12 cellular contexts compared by ENCODE assay signal in genomic region chr6:111812080-111813038, GRCh38.
DNase-seq lines count a peak whose midpoint lies in the region; ATAC-seq lines count a peak whose summit lies in the region.
"Had no signal": no experiment of that assay in that cellular context is flagged by ENCODE, and none has a peak within 500 bp of the region (broad histone marks: within the 10 kb centered on the region; RNA-seq: fewer than 3 reads in every experiment).

No MANE protein-coding gene starts in this region.

- no peak overlapping the region for H4K8ac ChIP-seq in mesenchymal stem cell (ENCODE audit: low read length)

- H3K9me3 Mint-ChIP-seq in activated T-helper 1 cell treated with anti-CD3 and anti-CD28 coated beads, Interleukin-12 subunit alpha, Interleukin-12 subunit beta, Interleukin-2, Interleukin-4 antibody, amounts not matched to agents 30 ng/mL and 10 ng/mL and 1 ng/mL, durations not matched to agents 14 hours and 24 hours and 36 hours, result no peaks in the 10 kb centered on the region

- ATAC-seq in HG03135 (IDR thresholded peaks at IDR 0.05; ENCODE audit: unreplicated experiment), result no peak
- ATAC-seq: left colon had no signal

- H3K4ac ChIP-seq in mesenchymal stem cell (ENCODE audit: low read depth in 1 of 2, low read length in 2 of 2), result peak overlapping the region in 1 of 2 experiments; percentile 73

- 87% methylated on average over 5 of the region's 8 CpGs for WGBS in mesenchymal stem cell

- H2AFZ ChIP-seq in mesenchymal stem cell (ENCODE audit: low read depth, low read length), result no peak overlapping the region

- no peak overlapping the region for H3K14ac ChIP-seq in mesenchymal stem cell (ENCODE audit: low read length in 2 of 2)

- no peak overlapping the region for H3K4me2 ChIP-seq in mesenchymal stem cell (ENCODE audit: low read length, poor library complexity, severe bottlenecking)

- H3K27me3 Mint-ChIP-seq in activated T-helper 1 cell treated with anti-CD3 and anti-CD28 coated beads, Interleukin-12 subunit alpha, Interleukin-12 subunit beta, Interleukin-2, Interleukin-4 antibody, amounts not matched to agents 30 ng/mL and 10 ng/mL and 1 ng/mL, durations not matched to agents 14 hours and 24 hours and 36 hours (ENCODE audit: insufficient read depth), result no peaks in the 10 kb centered on the region

- H3K27ac Mint-ChIP-seq in activated T-helper 1 cell treated with anti-CD3 and anti-CD28 coated beads, Interleukin-12 subunit alpha, Interleukin-12 subunit beta, Interleukin-2, Interleukin-4 antibody, amounts not matched to agents 30 ng/mL and 10 ng/mL and 1 ng/mL, durations not matched to agents 14 hours and 24 hours and 36 hours, result peak overlapping the region; percentile 95

- no peak overlapping the region for H4K91ac ChIP-seq in mesenchymal stem cell (ENCODE audit: low read length)

- no peak overlapping the region for H3K23ac ChIP-seq in mesenchymal stem cell (ENCODE audit: low read length in 2 of 2)

- H3K4me1 ChIP-seq in mesenchymal stem cell (ENCODE audit: control insufficient read depth, insufficient read depth, low read depth, low read length), result peaks cover 12% of the 10 kb centered on the region

- peaks cover 74% of the 10 kb centered on the region for H3K4me1 Mint-ChIP-seq in activated T-helper 1 cell treated with anti-CD3 and anti-CD28 coated beads, Interleukin-12 subunit alpha, Interleukin-12 subunit beta, Interleukin-2, Interleukin-4 antibody, amounts not matched to agents 30 ng/mL and 10 ng/mL and 1 ng/mL, durations not matched to agents 14 hours and 24 hours and 36 hours (ENCODE audit: low read depth)

- no peaks in the 10 kb centered on the region for H3K9me3 ChIP-seq in mesenchymal stem cell (ENCODE audit: control insufficient read depth, low read length)
- H3K9me3 ChIP-seq: sigmoid colon had no signal

- no peak overlapping the region for H2BK120ac ChIP-seq in mesenchymal stem cell (ENCODE audit: low read depth, low read length)

- DNase-seq in D341Med (ENCODE audit: low spot score) (peak; percentile 63), LoVo (ENCODE audit: low spot score) (peak; percentile 38), mesenchymal stem cell (no peak), NCI-H1930 (lab: John Stamatoyannopoulos, UW) (no peak), SIG-M5 treated with dmso at 0.1 percent for 504 hours (lab: John Stamatoyannopoulos, UW; ENCODE audit: unreplicated experiment) (no peak), AML-193 (lab: John Stamatoyannopoulos, UW) (no peak)
- no peak for DNase-seq in activated T-helper 1 cell treated with anti-CD3 and anti-CD28 coated beads, Interleukin-12 subunit alpha, Interleukin-12 subunit beta, Interleukin-2, Interleukin-4 antibody, amounts not matched to agents 30 ng/mL and 10 ng/mL and 1 ng/mL, durations not matched to agents 14 hours and 24 hours and 36 hours (ENCODE audit: low spot score)
- DNase-seq: H7, left colon, NCI-H2029 treated with DMSO at 0.1 percent for 48 hours, sigmoid colon had no signal

- H3K36me3 ChIP-seq in mesenchymal stem cell (ENCODE audit: control insufficient read depth in 1 of 2, insufficient read depth in 2 of 2, low read depth in 1 of 2, low read length in 2 of 2), result peaks cover 0 to 30% of the 10 kb centered on the region in 2 experiments
- H3K36me3 ChIP-seq: sigmoid colon had no signal

- intact Hi-C loops in activated T-helper 1 cell treated with anti-CD3 and anti-CD28 coated beads, Interleukin-12 subunit alpha, Interleukin-12 subunit beta, Interleukin-2, Interleukin-4 antibody, amounts not matched to agents 30 ng/mL and 10 ng/mL and 1 ng/mL, durations not matched to agents 14 hours and 24 hours and 36 hours (cut with micrococcal nuclease), result loop anchor here (1.0 to 5.0 kb wide), 3 partner anchors 8 to 280 kb away; no protein-coding TSS in a partner anchor

- H3K4me3 ChIP-seq in mesenchymal stem cell (ENCODE audit: insufficient read depth in 1 of 2, low read depth in 1 of 2, low read length in 2 of 2), result no peak overlapping the region
- H3K4me3 ChIP-seq: sigmoid colon had no signal

- peaks cover 22% of the 10 kb centered on the region for H3K79me1 ChIP-seq in mesenchymal stem cell (replicated peaks; ENCODE audit: low read length, poor library complexity, severe bottlenecking)

- peak overlapping the region; percentile 32 for H3K4me3 Mint-ChIP-seq in activated T-helper 1 cell treated with anti-CD3 and anti-CD28 coated beads, Interleukin-12 subunit alpha, Interleukin-12 subunit beta, Interleukin-2, Interleukin-4 antibody, amounts not matched to agents 30 ng/mL and 10 ng/mL and 1 ng/mL, durations not matched to agents 14 hours and 24 hours and 36 hours

- H3K9ac ChIP-seq in mesenchymal stem cell (ENCODE audit: low read length), result no peak overlapping the region

- H2AK5ac ChIP-seq in mesenchymal stem cell (ENCODE audit: low read length, severe bottlenecking), result peak overlapping the region; percentile 47

- H3K36me3 Mint-ChIP-seq in activated T-helper 1 cell treated with anti-CD3 and anti-CD28 coated beads, Interleukin-12 subunit alpha, Interleukin-12 subunit beta, Interleukin-2, Interleukin-4 antibody, amounts not matched to agents 30 ng/mL and 10 ng/mL and 1 ng/mL, durations not matched to agents 14 hours and 24 hours and 36 hours (ENCODE audit: low read depth), result peaks cover 56% of the 10 kb centered on the region

- H3K27me3 ChIP-seq in mesenchymal stem cell (ENCODE audit: control insufficient read depth in 1 of 2, insufficient read depth in 1 of 2, low read length in 2 of 2), result no peaks in the 10 kb centered on the region
- H3K27me3 ChIP-seq: sigmoid colon had no signal

- no peak overlapping the region for H2BK15ac ChIP-seq in mesenchymal stem cell (ENCODE audit: low read depth, poor library complexity, severe bottlenecking)

- H3K18ac ChIP-seq in mesenchymal stem cell (ENCODE audit: low read depth in 1 of 2, low read length in 2 of 2), result peak overlapping the region in 1 of 2 experiments; percentile 60

- no peak overlapping the region for H2BK5ac ChIP-seq in mesenchymal stem cell (ENCODE audit: low read depth, low read length, poor library complexity, severe bottlenecking)

- no peak overlapping the region for H3K27ac ChIP-seq in mesenchymal stem cell (ENCODE audit: low read length, poor library complexity, severe bottlenecking)
- H3K27ac ChIP-seq: sigmoid colon had no signal

- H2BK12ac ChIP-seq in mesenchymal stem cell (ENCODE audit: low read length in 2 of 2), result peak overlapping the region in 1 of 2 experiments; percentile 60

Comparison
In these comparisons a context has a peak if more than half of its experiments do, and no peak if none do; other contexts are left out.
1. DNase-seq: peak in D341Med (single experiment) and LoVo (single experiment); none in activated T-helper 1 cell treated with anti-CD3 and anti-CD28 coated beads, Interleukin-12 subunit alpha, Interleukin-12 subunit beta, Interleukin-2, Interleukin-4 antibody, amounts not matched to agents 30 ng/mL and 10 ng/mL and 1 ng/mL, durations not matched to agents 14 hours and 24 hours and 36 hours (single experiment), mesenchymal stem cell (single experiment), NCI-H1930 (0 of 2), SIG-M5 treated with dmso at 0.1 percent for 504 hours (single experiment) and AML-193 (0 of 2).